Comparison of ENCODE assay signal across 6 cellular contexts in genomic region chr10:129560355-129560754, GRCh38.
"Had no signal": no experiment of that assay in that cellular context is flagged by ENCODE, and none has a peak within 500 bp of the region (broad histone marks: within the 10 kb centered on the region; RNA-seq: fewer than 3 reads in every experiment).

No MANE protein-coding gene starts in this region.

- FAIRE-seq: H1, H54, HTR-8/SVneo had no signal

- DNase-seq: H9, HCEC 1CT had no signal

- H3K4me3 ChIP-seq: GM23338 had no signal

- H3K4me2 ChIP-seq: GM23338 had no signal

- H2AFZ ChIP-seq: GM23338 had no signal

- ATAC-seq: GM23338 had no signal
